ENCODE assay signal across 22 cellular contexts in the genomic region with DNA sequence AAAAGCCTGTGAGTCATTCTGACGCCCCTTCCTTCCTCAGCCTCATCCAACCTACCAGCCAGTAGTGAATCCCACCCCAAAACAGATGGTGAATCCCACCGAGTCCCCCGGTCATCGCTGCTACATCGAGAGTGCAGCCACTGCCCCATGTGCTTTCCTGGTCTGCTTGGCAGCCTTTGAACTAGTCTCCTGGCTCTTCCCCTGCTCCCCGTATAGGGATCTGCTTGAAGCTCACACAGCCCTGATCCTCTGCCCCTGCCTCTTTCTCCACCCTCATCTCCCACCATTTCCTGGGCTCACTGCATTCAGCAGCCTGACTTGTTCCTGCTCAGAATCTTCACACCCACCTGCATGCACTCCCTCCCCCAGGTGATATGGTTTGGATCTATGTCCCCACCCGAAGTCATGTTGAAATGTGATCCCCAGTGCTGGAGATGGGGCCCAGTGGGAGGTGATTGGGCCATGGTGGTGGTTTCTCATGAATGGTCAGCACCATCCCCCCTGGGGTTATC. TPM values are rescaled to one million over a fixed set of nuclear protein-coding genes. Genes with fewer than 3 reads are reported as not detected.
DNase-seq lines count a peak whose midpoint lies in the region; ATAC-seq, FAIRE-seq and TF ChIP-seq lines count a peak whose summit lies in the region.
"Had no signal": no experiment of that assay in that cellular context is flagged by ENCODE, and none has a peak within 500 bp of the region (broad histone marks: within the 10 kb centered on the region; RNA-seq: fewer than 3 reads in every experiment).

No MANE protein-coding gene starts in this region.

- peaks cover 4% of the 10 kb centered on the region for H3K36me3 Mint-ChIP-seq in activated naive CD4-positive, alpha-beta T cell treated with anti-CD3 and anti-CD28 coated beads, Interleukin-2, amount 50 U/mL, for 24 hours
- H3K36me3 Mint-ChIP-seq in activated naive CD4-positive, alpha-beta T cell treated with anti-CD3 and anti-CD28 coated beads for 36 hours (ENCODE audit: low read depth): peaks cover 8% of the 10 kb centered on the region
- peaks cover 8% of the 10 kb centered on the region for H3K36me3 Mint-ChIP-seq in memory B cell
- H3K36me3 Mint-ChIP-seq in type B pancreatic cell: peaks cover 9% of the 10 kb centered on the region

- peak; percentile 65 for FAIRE-seq in K562 (lab: Jason Lieb, UNC)
- FAIRE-seq: GM12878 had no signal

- in situ Hi-C loops in K562 (cut with MboI): no loop called here

- H3K9me3 ChIP-seq in K562 (replicated peaks; ENCODE audit: control insufficient read depth, insufficient read depth, low read depth, low read length): no peaks in the 10 kb centered on the region
- H3K9me3 ChIP-seq: breast epithelium, tibial nerve had no signal

- H3K9me1 ChIP-seq in K562 (ENCODE audit: control insufficient read depth, insufficient read depth, low read length): peaks cover 9% of the 10 kb centered on the region

- H3K36me3 ChIP-seq in K562 (ENCODE audit: control insufficient read depth, insufficient read depth, low read length): peaks cover 7% of the 10 kb centered on the region; the same call in 1 of the 3 replicates
- H3K36me3 ChIP-seq: breast epithelium, tibial nerve, WERI-Rb-1 had no signal

- TF ChIP-seq RAD21 in K562 (CRISPR knock-in tag; conservative IDR thresholded peaks at IDR 0.05 in 1 of 2, IDR thresholded peaks at IDR 0.05 in 1 of 2): no peak

- peak overlapping the region; percentile 7 to 34; a peak in 2 of 4 replicates for H3K9ac ChIP-seq in K562 (ENCODE audit: insufficient read depth in 1 of 2, low read depth in 2 of 2, low read length in 2 of 2)

- intact Hi-C loops in activated naive CD4-positive, alpha-beta T cell treated with anti-CD3 and anti-CD28 coated beads for 36 hours (cut with micrococcal nuclease): no loop called here
- intact Hi-C loops in K562 (cut with micrococcal nuclease): no loop called here

- no peak overlapping the region for H2AFZ ChIP-seq in K562 (ENCODE audit: low read depth, low read length)

- no peaks in the 10 kb centered on the region for H3K27me3 ChIP-seq in K562 (ENCODE audit: control insufficient read depth in 2 of 2, insufficient read depth in 2 of 2, low read length in 2 of 2)
- H3K27me3 ChIP-seq: breast epithelium, tibial nerve had no signal

- peak; percentile 66 for ATAC-seq in K562
- ATAC-seq in memory B cell (ENCODE audit: low read depth): no peak
- no peak for ATAC-seq in GM21528 (IDR thresholded peaks at IDR 0.05; ENCODE audit: low FRiP score, unreplicated experiment)
- ATAC-seq: GM12878, SK-N-SH treated with all-trans-retinoic acid at 6 μM for 48 hours had no signal

- no peak overlapping the region for H3K4me3 ChIP-seq in K562
- H3K4me3 ChIP-seq: breast epithelium, GM12878, tibial nerve had no signal

- CTCF ChIA-PET in activated naive CD4-positive, alpha-beta T cell treated with anti-CD3 and anti-CD28 coated beads for 36 hours (lab: Charles Lee): interaction anchor here (2.2 kb wide), 1 partner anchor 30 kb away, joined by 7 read pairs; no protein-coding TSS in a partner anchor
- CTCF ChIA-PET in K562 (lab: Yijun Ruan, JAX; ENCODE audit: low intra/inter-chr PET ratio): no interaction called here

- peaks cover 16 to 24% of the 10 kb centered on the region in 2 experiments for H3K4me1 ChIP-seq in K562 (replicated peaks in 1 of 2; ENCODE audit: control insufficient read depth in 2 of 2, insufficient read depth in 2 of 2, low read length in 2 of 2)
- H3K4me1 ChIP-seq: breast epithelium had no signal

- 27% methylated on average over 7 of the region's 7 CpGs for WGBS in K562 (ENCODE audit: insufficient coverage, low coverage, missing lambda C conversion rate)

- H3K4me2 ChIP-seq in K562 (ENCODE audit: insufficient read depth, low read length): peak overlapping the region; percentile 22

- no peak overlapping the region for H3K4me3 Mint-ChIP-seq in activated naive CD4-positive, alpha-beta T cell treated with anti-CD3 and anti-CD28 coated beads, Interleukin-2, amount 50 U/mL, for 24 hours
- H3K4me3 Mint-ChIP-seq in activated naive CD4-positive, alpha-beta T cell treated with anti-CD3 and anti-CD28 coated beads for 36 hours: no peak overlapping the region
- H3K4me3 Mint-ChIP-seq in memory B cell (no peak overlapping the region), type B pancreatic cell (no peak overlapping the region)
- H3K4me3 Mint-ChIP-seq: stimulated activated naive CD8-positive, alpha-beta T cell treated with anti-CD3 and anti-CD28 coated beads, Interleukin-15, Interleukin-2, amounts not matched to agents 100 ng/mL and 50 ng/mL, for 24 hours; T-helper 2 cell treated with Interferon-gamma antibody and Interleukin-4, amounts not matched to agents 5 μg/mL and 100 μg/mL, for 36 hours had no signal

- no peaks in the 10 kb centered on the region for H3K9me3 Mint-ChIP-seq in activated naive CD4-positive, alpha-beta T cell treated with anti-CD3 and anti-CD28 coated beads, Interleukin-2, amount 50 U/mL, for 24 hours
- H3K9me3 Mint-ChIP-seq in activated naive CD4-positive, alpha-beta T cell treated with anti-CD3 and anti-CD28 coated beads for 36 hours: no peaks in the 10 kb centered on the region
- H3K9me3 Mint-ChIP-seq in memory B cell (peaks cover 1% of the 10 kb centered on the region), type B pancreatic cell (peaks cover 4% of the 10 kb centered on the region)
- H3K9me3 Mint-ChIP-seq: stimulated activated naive CD8-positive, alpha-beta T cell treated with anti-CD3 and anti-CD28 coated beads, Interleukin-15, Interleukin-2, amounts not matched to agents 100 ng/mL and 50 ng/mL, for 24 hours; T-helper 2 cell treated with Interferon-gamma antibody and Interleukin-4, amounts not matched to agents 5 μg/mL and 100 μg/mL, for 36 hours had no signal

- no peak for DNase-seq in activated naive CD4-positive, alpha-beta T cell treated with anti-CD3 and anti-CD28 coated beads for 36 hours
- DNase-seq in K562 (ENCODE audit: extremely low read depth in 1 of 4, low spot score in 3 of 4): peak in 2 of 4 experiments; percentile 48 to 69
- DNase-seq in memory B cell (ENCODE audit: low spot score in 2 of 2): no peak
- DNase-seq in type B pancreatic cell (ENCODE audit: extremely low spot score, unreplicated experiment): no peak
- no peak for DNase-seq in germinal center (ENCODE audit: low spot score)
- DNase-seq in NCI-H2029 (lab: John Stamatoyannopoulos, UW): no peak
- DNase-seq: 8988T; activated CD8-positive, alpha-beta memory T cell treated with anti-CD3 and anti-CD28 coated beads, Interleukin-2, amount 50 U/mL, for 4 hours; DMS79; NCI-H1436 treated with DMSO at 0.1 percent for 48 hours; NCI-H526; stimulated activated CD4-positive, alpha-beta T cell treated with anti-CD3 and anti-CD28 coated beads, Interleukin-4, amount 100 ng/mL, for 24 hours; WERI-Rb-1 had no signal

- no peaks in the 10 kb centered on the region for H3K27me3 Mint-ChIP-seq in activated naive CD4-positive, alpha-beta T cell treated with anti-CD3 and anti-CD28 coated beads, Interleukin-2, amount 50 U/mL, for 24 hours
- no peaks in the 10 kb centered on the region for H3K27me3 Mint-ChIP-seq in activated naive CD4-positive, alpha-beta T cell treated with anti-CD3 and anti-CD28 coated beads for 36 hours (ENCODE audit: low read depth)
- H3K27me3 Mint-ChIP-seq in memory B cell: no peaks in the 10 kb centered on the region
- H3K27me3 Mint-ChIP-seq in type B pancreatic cell: no peaks in the 10 kb centered on the region
- H3K27me3 Mint-ChIP-seq: stimulated activated naive CD8-positive, alpha-beta T cell treated with anti-CD3 and anti-CD28 coated beads, Interleukin-15, Interleukin-2, amounts not matched to agents 100 ng/mL and 50 ng/mL, for 24 hours had no signal

- no TSS peak for BruUV-seq in K562 (replicated peaks; lab: Mats Ljungman, UMichigan)

- no peak for TF ChIP-seq POLR2A in K562 (conservative IDR thresholded peaks at IDR 0.05)

- POLR2A ChIA-PET in K562 (lab: Yijun Ruan, JAX): interaction anchor here (0.6 to 3.8 kb wide), 6 partner anchors 7 to 74 kb away, joined by 3 to 15 read pairs (median 4); a partner anchor contains a TSS

- peaks cover 52% of the 10 kb centered on the region for H3K79me2 ChIP-seq in K562 (ENCODE audit: control insufficient read depth, insufficient read depth, low read length)

- H3K27ac ChIP-seq in K562 (ENCODE audit: extremely low read depth, low read depth, low read length): peak overlapping the region; percentile 6; the same call in 1 of the 3 replicates
- H3K27ac ChIP-seq: breast epithelium, epithelial cell of prostate, tibial nerve, WERI-Rb-1 had no signal

- peaks cover 63% of the 10 kb centered on the region for H3K4me1 Mint-ChIP-seq in activated naive CD4-positive, alpha-beta T cell treated with anti-CD3 and anti-CD28 coated beads, Interleukin-2, amount 50 U/mL, for 24 hours
- H3K4me1 Mint-ChIP-seq in activated naive CD4-positive, alpha-beta T cell treated with anti-CD3 and anti-CD28 coated beads for 36 hours (ENCODE audit: low read depth): peaks cover 43% of the 10 kb centered on the region
- H3K4me1 Mint-ChIP-seq in memory B cell (peaks cover 17% of the 10 kb centered on the region), type B pancreatic cell (ENCODE audit: unreplicated experiment) (peaks cover 62% of the 10 kb centered on the region)

- no peak for TF ChIP-seq CTCF in K562 (IDR thresholded peaks at IDR 0.05 in 2 of 3, conservative IDR thresholded peaks at IDR 0.05 in 1 of 3; ENCODE audit: insufficient read depth in 2 of 3, low read depth in 1 of 3, low read length in 3 of 3)
- no peak for TF ChIP-seq CTCF in type B pancreatic cell (conservative IDR thresholded peaks at IDR 0.05)

- TF ChIP-seq EP300 in K562 (IDR thresholded peaks at IDR 0.05; ENCODE audit: low read length): no peak

- H4K20me1 ChIP-seq in K562 (replicated peaks; ENCODE audit: control insufficient read depth, insufficient read depth, low read length): peaks cover 10% of the 10 kb centered on the region

- H3K27ac Mint-ChIP-seq in activated naive CD4-positive, alpha-beta T cell treated with anti-CD3 and anti-CD28 coated beads, Interleukin-2, amount 50 U/mL, for 24 hours: peak overlapping the region; percentile 31
- no peak overlapping the region for H3K27ac Mint-ChIP-seq in activated naive CD4-positive, alpha-beta T cell treated with anti-CD3 and anti-CD28 coated beads for 36 hours
- H3K27ac Mint-ChIP-seq in memory B cell (peak overlapping the region; percentile 28), type B pancreatic cell (peak overlapping the region; percentile 8)
- H3K27ac Mint-ChIP-seq: stimulated activated naive CD8-positive, alpha-beta T cell treated with anti-CD3 and anti-CD28 coated beads, Interleukin-15, Interleukin-2, amounts not matched to agents 100 ng/mL and 50 ng/mL, for 24 hours; T-helper 2 cell treated with Interferon-gamma antibody and Interleukin-4, amounts not matched to agents 5 μg/mL and 100 μg/mL, for 36 hours had no signal

RNA-seq across cellular contexts. Expression of a gene that starts 14.6 kb away (rescaled TPM):
- 10 to 100 TPM; 42.4 to 42.7 TPM for total RNA-seq in activated naive CD4-positive, alpha-beta T cell treated with anti-CD3 and anti-CD28 coated beads for 36 hours
- total RNA-seq in K562 (2011; cell fraction: chromatin; rRNA removed; ENCODE audit: low replicate concordance): 70.0 and 111 TPM in 2 replicates
- total RNA-seq in K562 (2011; cell fraction: nucleolus; rRNA removed): 56.6 and 62.9 TPM in 2 replicates
- 49.5 and 50.1 TPM in 2 replicates for total RNA-seq in K562 (2011; cell fraction: nucleoplasm; rRNA removed)
- total RNA-seq in K562 (2014; rRNA removed) (15.7 and 17.8 TPM in 2 replicates), K562 (2014; rRNA removed; fragmentation: Illumina TruSeq; extraction: Trizol) (19.5 and 22.7 TPM in 2 replicates), K562 (2015; rRNA removed; fragmentation: Illumina TruSeq; extraction: Trizol) (12.5 and 13.6 TPM in 2 replicates), K562 (2021) (24.7 and 27.7 TPM in 2 replicates), type B pancreatic cell (ENCODE audit: low replicate concordance) (17.0 and 31.2 TPM in 2 replicates)
- polyA plus RNA-seq in K562 (2011; rRNA removed) (17.1 and 21.6 TPM in 2 replicates), K562 (2014; fragmentation: Illumina TruSeq; extraction: Trizol) (22.9 and 26.1 TPM in 2 replicates), K562 (2014; fragmentation: Nextera tagmentation; extraction: Ambion mirVana) (1 to 10 TPM; 3.0 to 3.3 TPM), K562 (2014; rRNA removed) (13.7 and 16.9 TPM in 2 replicates)
- polyA plus RNA-seq in K562 (2011; cell fraction: cytosol; rRNA removed): 18.3 and 24.0 TPM in 2 replicates
- 28.6 and 33.9 TPM in 2 replicates for polyA plus RNA-seq in K562 (2011; cell fraction: nucleus; rRNA removed)
- 15.0 and 17.4 TPM in 2 replicates for polyA plus RNA-seq in K562 (2012)
- polyA minus RNA-seq in K562 (2011; rRNA and poly(A)+ RNA removed): 24.2 and 30.1 TPM in 2 replicates
- polyA minus RNA-seq in K562 (2011; cell fraction: cytosol; rRNA and poly(A)+ RNA removed): 19.8 and 20.9 TPM in 2 replicates
- 18.7 and 22.3 TPM in 2 replicates for polyA minus RNA-seq in K562 (2011; cell fraction: nucleus; rRNA and poly(A)+ RNA removed)
